In the genomic region with DNA sequence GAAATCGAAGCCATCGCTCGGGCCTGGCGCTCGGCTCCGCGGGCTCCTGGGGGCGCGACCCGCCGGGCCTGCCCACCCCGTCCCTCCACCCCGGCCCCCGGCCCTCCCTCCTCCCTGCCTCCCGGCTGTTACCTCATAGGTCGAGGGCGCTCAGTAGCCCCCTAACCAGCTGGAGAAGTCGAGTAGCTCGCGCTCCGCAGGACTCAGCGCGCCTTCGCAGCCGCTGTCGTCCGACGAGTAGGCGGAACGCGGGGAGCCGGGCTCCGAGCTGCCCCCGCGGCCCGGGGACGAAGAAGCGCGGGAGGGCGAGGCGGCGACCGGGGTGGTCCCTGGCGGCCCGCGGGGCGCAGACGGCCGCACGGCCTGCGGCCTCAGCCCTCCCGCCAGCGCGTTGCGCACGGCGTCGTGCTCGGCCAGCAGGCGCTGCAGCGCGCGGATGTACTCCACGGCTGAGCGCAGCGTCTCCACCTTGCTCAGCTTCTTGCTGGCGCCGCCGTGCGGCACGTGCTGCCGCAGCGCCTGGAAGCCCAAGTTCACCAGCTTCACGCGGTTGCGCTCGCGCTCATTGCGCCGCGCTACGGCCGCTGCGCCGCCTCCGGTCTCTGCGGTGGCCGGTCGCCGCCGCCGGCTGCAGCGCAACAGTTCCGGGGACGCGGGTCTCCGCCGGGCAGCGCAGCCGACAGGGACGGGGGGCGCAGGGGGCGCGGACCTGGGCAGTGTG, we compare ENCODE assay signal across 8 cellular contexts. TPM values are rescaled to one million over a fixed set of nuclear protein-coding genes. Genes with fewer than 3 reads are reported as not detected.
DNase-seq lines count a peak whose midpoint lies in the region; ATAC-seq and TF ChIP-seq lines count a peak whose summit lies in the region.

No MANE protein-coding gene starts in this region.

- H3K4me1 ChIP-seq in ES-I3 (ENCODE audit: insufficient read depth, low read length): no peaks in the 10 kb centered on the region
- H3K4me1 ChIP-seq in body of pancreas: peaks cover 30% of the 10 kb centered on the region
- no peaks in the 10 kb centered on the region for H3K4me1 ChIP-seq in iPS-18a (ENCODE audit: control insufficient read depth, low read depth, low read length)
- peaks cover 4% of the 10 kb centered on the region for H3K4me1 ChIP-seq in smooth muscle cell (ENCODE audit: low read depth)
- no peaks in the 10 kb centered on the region for H3K4me1 ChIP-seq in BE2C

- ATAC-seq in body of pancreas (peak; percentile 57), GM21390 (IDR thresholded peaks at IDR 0.05; ENCODE audit: unreplicated experiment) (no peak)

- H3F3A ChIP-seq in smooth muscle cell (ENCODE audit: low read depth): no peaks in the 10 kb centered on the region

- peak; percentile 67 to 70 for DNase-seq in NOMO-1 (lab: John Stamatoyannopoulos, UW; ENCODE audit: unreplicated experiment in 2 of 2)
- peak in 3 of 4 donors; percentile 60 to 67 (median 67) for DNase-seq in body of pancreas
- DNase-seq in smooth muscle cell (lab: John Stamatoyannopoulos, UW; ENCODE audit: unreplicated experiment): no peak
- no peak for DNase-seq in SK-N-DZ (ENCODE audit: low spot score)
- no peak for DNase-seq in BE2C

- intact Hi-C loops in body of pancreas (cut with DNase I): no loop called here

- H3K9ac ChIP-seq in ES-I3 (ENCODE audit: low read depth, low read length) (peak overlapping the region; percentile 56), iPS-18a (ENCODE audit: low read length) (no peak overlapping the region), smooth muscle cell (ENCODE audit: low read depth) (no peak overlapping the region)

- H3K36me3 ChIP-seq in ES-I3 (ENCODE audit: insufficient read depth, low read length) (no peaks in the 10 kb centered on the region; the same call in 1 of the 2 replicates), body of pancreas (replicated peaks in 1 of 2; ENCODE audit: insufficient read depth in 1 of 2, low read depth in 2 of 2) (no peaks in the 10 kb centered on the region), iPS-18a (ENCODE audit: control insufficient read depth, low read depth, low read length) (no peaks in the 10 kb centered on the region), smooth muscle cell (ENCODE audit: low read depth) (no peaks in the 10 kb centered on the region), BE2C (no peaks in the 10 kb centered on the region)

- H3K9me3 ChIP-seq in ES-I3 (ENCODE audit: control insufficient read depth, insufficient read depth, low read length): no peaks in the 10 kb centered on the region
- no peaks in the 10 kb centered on the region for H3K9me3 ChIP-seq in body of pancreas
- no peaks in the 10 kb centered on the region for H3K9me3 ChIP-seq in iPS-18a (ENCODE audit: control insufficient read depth, low read depth, low read length)
- H3K9me3 ChIP-seq in smooth muscle cell (replicated peaks; ENCODE audit: low read depth): no peaks in the 10 kb centered on the region
- H3K9me3 ChIP-seq in BE2C: no peaks in the 10 kb centered on the region

- H3K27me3 ChIP-seq in body of pancreas: peaks cover 0 to 10% of the 10 kb centered on the region in 2 donors
- H3K27me3 ChIP-seq in iPS-18a (ENCODE audit: control insufficient read depth, insufficient read depth, low read length): peaks cover 94% of the 10 kb centered on the region
- H3K27me3 ChIP-seq in smooth muscle cell (ENCODE audit: low read depth): peaks cover 81% of the 10 kb centered on the region
- H3K27me3 ChIP-seq in BE2C: peaks cover 26% of the 10 kb centered on the region

- H3K27ac ChIP-seq in body of pancreas: peak overlapping the region in 2 of 4 donors; percentile 51 to 63
- H3K27ac ChIP-seq in iPS-18a (ENCODE audit: low read length): no peak overlapping the region
- no peak overlapping the region for H3K27ac ChIP-seq in smooth muscle cell (ENCODE audit: low read depth)

- no peaks in the 10 kb centered on the region for H3K79me2 ChIP-seq in smooth muscle cell (ENCODE audit: low read depth)

- H2AFZ ChIP-seq in smooth muscle cell (ENCODE audit: low read depth): peak overlapping the region; percentile 75

- no peak for TF ChIP-seq POLR2A in body of pancreas (IDR thresholded peaks at IDR 0.05)

- H3K4me3 ChIP-seq in body of pancreas: no peak overlapping the region
- H3K4me3 ChIP-seq in iPS-18a (ENCODE audit: low read length): peak overlapping the region; percentile 44
- peak overlapping the region; percentile 51 for H3K4me3 ChIP-seq in smooth muscle cell
- no peak overlapping the region for H3K4me3 ChIP-seq in BE2C (ENCODE audit: low read depth, low read length)

- WGBS in body of pancreas, 2 donors: 0 to 3% methylated on average over 1 to 77 of the region's 104 CpGs
- WGBS in smooth muscle cell (ENCODE audit: low lambda C conversion rate): 5% methylated on average over 82 of the region's 104 CpGs

- no peaks in the 10 kb centered on the region for H4K20me1 ChIP-seq in smooth muscle cell (ENCODE audit: low read depth)

- TF ChIP-seq CTCF in body of pancreas (IDR thresholded peaks at IDR 0.05) (peak in 3 of 7 experiments; percentile 6 to 38 (median 33)), smooth muscle cell (IDR thresholded peaks at IDR 0.05; ENCODE audit: borderline replicate concordance, insufficient read depth, poor library complexity, severe bottlenecking) (no peak), BE2C (IDR thresholded peaks at IDR 0.05; ENCODE audit: low read depth, low read length) (no peak)

- H3K4me2 ChIP-seq in smooth muscle cell: peak overlapping the region; percentile 93

RNA-seq across cellular contexts. Expression of a gene that starts 0.6 kb away (rescaled TPM):
- total RNA-seq in body of pancreas (1 to 10 TPM in 1 of 2 donors, not detected in 1; 3.0 TPM), smooth muscle cell (3.0 TPM in 1 of 2 replicates, not detected in the other)
- polyA plus RNA-seq in smooth muscle cell: 0.33 TPM in 1 of 2 replicates, not detected in the other
- polyA plus RNA-seq in SK-N-DZ (2014; cell fraction: cytosol; rRNA removed): not detected in 2 replicates
- not detected in 2 replicates for polyA plus RNA-seq in SK-N-DZ (2014; cell fraction: nucleus; rRNA removed)
- not detected for polyA plus RNA-seq in BE2C (2012; ENCODE audit: insufficient read depth, insufficient read length, low read depth)

RNA-seq across cellular contexts. Expression of a gene that starts 32.0 kb away (rescaled TPM):
- total RNA-seq in body of pancreas (under 1 TPM; 0.26 to 0.33 TPM), smooth muscle cell (not detected in 2 replicates)
- not detected in 2 replicates for polyA plus RNA-seq in smooth muscle cell
- not detected in 2 replicates for polyA plus RNA-seq in SK-N-DZ (2014; cell fraction: cytosol; rRNA removed)
- 0.29 TPM in 1 of 2 replicates, not detected in the other for polyA plus RNA-seq in SK-N-DZ (2014; cell fraction: nucleus; rRNA removed)
- not detected for polyA plus RNA-seq in BE2C (2012; ENCODE audit: insufficient read depth, insufficient read length, low read depth)

RNA-seq across cellular contexts. Expression of a gene that starts 32.1 kb away (rescaled TPM):
- total RNA-seq in body of pancreas (1 to 10 TPM in 1 of 2 donors, not detected in 1; 5.9 TPM), smooth muscle cell (not detected in 2 replicates)
- polyA plus RNA-seq in smooth muscle cell: 0.91 TPM in 1 of 2 replicates, not detected in the other
- not detected in 2 replicates for polyA plus RNA-seq in SK-N-DZ (2014; cell fraction: cytosol; rRNA removed)
- polyA plus RNA-seq in SK-N-DZ (2014; cell fraction: nucleus; rRNA removed): 0.17 and 0.58 TPM in 2 replicates
- 3.5 TPM for polyA plus RNA-seq in BE2C (2012; ENCODE audit: insufficient read depth, insufficient read length, low read depth)

Comparison
In these comparisons a context has a peak if more than half of its experiments do, and no peak if none do; other contexts are left out.
1. DNase-seq: peak in NOMO-1 (2 of 2) and body of pancreas (3 of 4); none in smooth muscle cell (single experiment), SK-N-DZ (single experiment) and BE2C (single experiment).
2. H3K4me3 ChIP-seq: peak in iPS-18a (single experiment) and smooth muscle cell (single experiment); none in body of pancreas (0 of 2) and BE2C (single experiment).